Comparison of ENCODE assay signal across 9 cellular contexts in genomic region chr1:232620356-232620841, GRCh38. TPM values are rescaled to one million over a fixed set of nuclear protein-coding genes. Genes with fewer than 3 reads are reported as not detected.
DNase-seq lines count a peak whose midpoint lies in the region; ATAC-seq, FAIRE-seq and TF ChIP-seq lines count a peak whose summit lies in the region.
"Had no signal": no experiment of that assay in that cellular context is flagged by ENCODE, and none has a peak within 500 bp of the region (broad histone marks: within the 10 kb centered on the region; RNA-seq: fewer than 3 reads in every experiment).

No MANE protein-coding gene starts in this region.

- no peaks in the 10 kb centered on the region for H4K20me1 ChIP-seq in endothelial cell of umbilical vein (replicated peaks; ENCODE audit: control insufficient read depth, extremely low read depth, insufficient read depth, low read length)

- peak; percentile 95 for FAIRE-seq in endothelial cell of umbilical vein (lab: Jason Lieb, UNC)

- H3K4me1 ChIP-seq in endothelial cell of umbilical vein (ENCODE audit: control insufficient read depth, extremely low read depth, insufficient read depth, low read length) (peaks cover 5% of the 10 kb centered on the region), mucosa of rectum (ENCODE audit: control insufficient read depth in 2 of 2, insufficient read depth in 2 of 2, low read length in 2 of 2) (peaks cover 9 to 52% of the 10 kb centered on the region in 2 donors)

- peak overlapping the region; percentile 54 for H2AFZ ChIP-seq in endothelial cell of umbilical vein (ENCODE audit: low read depth, low read length)

- intact Hi-C loops in endothelial cell of umbilical vein (cut with micrococcal nuclease), result loop anchor here (2.0 to 10.0 kb wide), 4 partner anchors 30 to 466 kb away; no protein-coding TSS in a partner anchor

- CTCF ChIA-PET in endothelial cell of umbilical vein (lab: Charles Lee), result interaction anchor here (1.0 to 1.3 kb wide), 3 partner anchors 192 to 864 kb away, joined by 3 to 6 read pairs (median 5); no protein-coding TSS in a partner anchor

- dilution Hi-C loops in endothelial cell of umbilical vein (cut with MboI; ENCODE audit: extremely low pct_ligation_motif_present, low sequenced_read_pairs), result no loop called here

- H3K4me3 Mint-ChIP-seq in stimulated activated effector memory CD8-positive, alpha-beta T cell treated with anti-CD3 and anti-CD28 coated beads, Interleukin-12 subunit alpha, Interleukin-12 subunit beta, amount 100 ng/mL, for 72 hours, result no peak overlapping the region

- H3K27me3 ChIP-seq in endothelial cell of umbilical vein (ENCODE audit: control insufficient read depth in 2 of 2, insufficient read depth in 2 of 2, low read length in 2 of 2), result no peaks in the 10 kb centered on the region
- H3K27me3 ChIP-seq in mucosa of rectum (ENCODE audit: control insufficient read depth in 2 of 2, insufficient read depth in 2 of 2, low read length in 2 of 2), result no peaks in the 10 kb centered on the region

- ATAC-seq in GM21825 (IDR thresholded peaks at IDR 0.05; ENCODE audit: unreplicated experiment) (no peak), HG03139 (IDR thresholded peaks at IDR 0.05; ENCODE audit: unreplicated experiment) (no peak)
- no peak for ATAC-seq in stimulated activated effector memory CD8-positive, alpha-beta T cell treated with anti-CD3 and anti-CD28 coated beads, Interleukin-12 subunit alpha, Interleukin-12 subunit beta, amount 100 ng/mL, for 72 hours

- TF ChIP-seq CTCF in endothelial cell of umbilical vein (IDR thresholded peaks at IDR 0.05; ENCODE audit: extremely low read depth in 1 of 2, insufficient read depth in 1 of 2, low read depth in 1 of 2, low read length in 2 of 2), result no peak

- no peaks in the 10 kb centered on the region for H3K36me3 Mint-ChIP-seq in stimulated activated effector memory CD8-positive, alpha-beta T cell treated with anti-CD3 and anti-CD28 coated beads, Interleukin-12 subunit alpha, Interleukin-12 subunit beta, amount 100 ng/mL, for 72 hours

- peaks cover 13% of the 10 kb centered on the region for H3K79me2 ChIP-seq in endothelial cell of umbilical vein (ENCODE audit: control insufficient read depth, insufficient read depth, low read length)

- no peak overlapping the region for H3K27ac Mint-ChIP-seq in stimulated activated effector memory CD8-positive, alpha-beta T cell treated with anti-CD3 and anti-CD28 coated beads, Interleukin-12 subunit alpha, Interleukin-12 subunit beta, amount 100 ng/mL, for 72 hours

- TF ChIP-seq EP300 in Ishikawa (IDR thresholded peaks at IDR 0.05; ENCODE audit: borderline replicate concordance), result no peak

- H3K9me1 ChIP-seq in endothelial cell of umbilical vein (replicated peaks; ENCODE audit: control insufficient read depth, extremely low read depth, insufficient read depth, low read length), result no peaks in the 10 kb centered on the region

- TF ChIP-seq RAD21 in Ishikawa (IDR thresholded peaks at IDR 0.05; ENCODE audit: low read depth), result no peak

- POLR2A ChIA-PET in endothelial cell of umbilical vein (lab: Charles Lee), result no interaction called here

- DNase-seq in NOMO-1 treated with dmso at 0.1 percent for 144 hours (lab: John Stamatoyannopoulos, UW; ENCODE audit: unreplicated experiment) (peak; percentile 56), endothelial cell of umbilical vein (ENCODE audit: low read depth, low spot score) (peak; percentile 88), activated gamma-delta T cell (lab: John Stamatoyannopoulos, UW) (no peak)
- no peak for DNase-seq in stimulated activated effector memory CD8-positive, alpha-beta T cell treated with anti-CD3 and anti-CD28 coated beads, Interleukin-12 subunit alpha, Interleukin-12 subunit beta, amount 100 ng/mL, for 72 hours (ENCODE audit: low spot score in 2 of 2)

- no peaks in the 10 kb centered on the region for H3K36me3 ChIP-seq in endothelial cell of umbilical vein (ENCODE audit: control insufficient read depth in 2 of 2, extremely low read depth in 1 of 2, insufficient read depth in 2 of 2, low read length in 2 of 2)
- peaks cover 2 to 3% of the 10 kb centered on the region in 2 donors for H3K36me3 ChIP-seq in mucosa of rectum (ENCODE audit: control insufficient read depth in 2 of 2, insufficient read depth in 2 of 2, low read length in 2 of 2)

- H3K9ac ChIP-seq in endothelial cell of umbilical vein (replicated peaks; ENCODE audit: extremely low read depth, insufficient read depth, low read length), result no peak overlapping the region
- H3K9ac ChIP-seq in mucosa of rectum (ENCODE audit: low read depth in 1 of 2, low read length in 2 of 2), result peak overlapping the region in 1 of 2 donors; percentile 6

- no TSS peak for BruUV-seq in endothelial cell of umbilical vein (replicated peaks; lab: Mats Ljungman, UMichigan)

- H3K9me3 Mint-ChIP-seq in stimulated activated effector memory CD8-positive, alpha-beta T cell treated with anti-CD3 and anti-CD28 coated beads, Interleukin-12 subunit alpha, Interleukin-12 subunit beta, amount 100 ng/mL, for 72 hours, result no peaks in the 10 kb centered on the region

- H3K9me3 ChIP-seq in endothelial cell of umbilical vein (replicated peaks; ENCODE audit: control insufficient read depth, insufficient read depth, low read length), result no peaks in the 10 kb centered on the region
- no peaks in the 10 kb centered on the region for H3K9me3 ChIP-seq in mucosa of rectum (ENCODE audit: control insufficient read depth in 2 of 2, low read length in 2 of 2)

- peaks cover 17% of the 10 kb centered on the region for H3K4me1 Mint-ChIP-seq in stimulated activated effector memory CD8-positive, alpha-beta T cell treated with anti-CD3 and anti-CD28 coated beads, Interleukin-12 subunit alpha, Interleukin-12 subunit beta, amount 100 ng/mL, for 72 hours

- no peak for TF ChIP-seq POLR2A in endothelial cell of umbilical vein (IDR thresholded peaks at IDR 0.05; ENCODE audit: low read depth, low read length)

- H3K4me2 ChIP-seq in endothelial cell of umbilical vein (ENCODE audit: insufficient read depth, low read length), result peak overlapping the region; percentile 38

- H3K4me3 ChIP-seq in endothelial cell of umbilical vein (replicated peaks in 1 of 3; ENCODE audit: insufficient read depth in 1 of 3, low read depth in 1 of 3, low read length in 3 of 3) (no peak overlapping the region), mucosa of rectum (ENCODE audit: low read length in 2 of 2) (peak overlapping the region; percentile 9 to 19)

- H3K27ac ChIP-seq in endothelial cell of umbilical vein (ENCODE audit: insufficient read depth, low read depth, low read length), result no peak overlapping the region
- H3K27ac ChIP-seq in mucosa of rectum (ENCODE audit: low read depth in 2 of 2, low read length in 2 of 2), result peak overlapping the region; percentile 38 to 61
- H3K27ac ChIP-seq: epithelial cell of prostate had no signal

TF ChIP-seq in Ishikawa, 13 proteins besides CTCF, POLR2A, EP300 and RAD21 (continues in another document):
- TF ChIP-seq TCF12 (IDR thresholded peaks at IDR 0.05; ENCODE audit: low read depth), result peak; percentile 52; the same call in 1 of the 2 replicates
- TF ChIP-seq CREB1 (IDR thresholded peaks at IDR 0.05; ENCODE audit: low read depth), result no peak; the same call in 1 of the 2 replicates
- no peak for TF ChIP-seq ZBTB7A (IDR thresholded peaks at IDR 0.05; ENCODE audit: low read depth)
- TF ChIP-seq TEAD4 (IDR thresholded peaks at IDR 0.05), result peak; percentile 44; the same call in 1 of the 2 replicates

TF ChIP-seq in endothelial cell of umbilical vein, 7 proteins besides CTCF, POLR2A, EP300 and RAD21:
- TF ChIP-seq EZH2 (IDR thresholded peaks at IDR 0.05; ENCODE audit: borderline replicate concordance, low read depth, low read length, severe bottlenecking), result no peak
- TF ChIP-seq, protein P1, sequence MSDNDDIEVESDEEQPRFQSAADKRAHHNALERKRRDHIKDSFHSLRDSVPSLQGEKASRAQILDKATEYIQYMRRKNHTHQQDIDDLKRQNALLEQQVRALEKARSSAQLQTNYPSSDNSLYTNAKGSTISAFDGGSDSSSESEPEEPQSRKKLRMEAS (IDR thresholded peaks at IDR 0.05; ENCODE audit: insufficient read depth, insufficient read length), result no peak
- TF ChIP-seq FOS (IDR thresholded peaks at IDR 0.05; ENCODE audit: borderline replicate concordance, insufficient read depth, low read length), result no peak
- no peak for TF ChIP-seq JUN (IDR thresholded peaks at IDR 0.05; ENCODE audit: borderline replicate concordance, insufficient read depth, insufficient read length, low read depth)
- no peak for TF ChIP-seq MYC (IDR thresholded peaks at IDR 0.05; ENCODE audit: low read depth, low read length)
- no peak for TF ChIP-seq POLR2AphosphoS5 (IDR thresholded peaks at IDR 0.05; ENCODE audit: insufficient read depth, low read depth, low read length)
- TF ChIP-seq GATA2 (IDR thresholded peaks at IDR 0.05; ENCODE audit: insufficient read depth, insufficient read length, low read depth, low read length), result no peak

RNA-seq across cellular contexts. Expression of gene SIPA1L2, which starts 9.5 kb away (rescaled TPM):
- total RNA-seq in endothelial cell of umbilical vein, result 12.8 and 14.2 TPM in 2 replicates
- 3.6 TPM in 2 replicates for polyA plus RNA-seq in endothelial cell of umbilical vein
- 3.5 and 3.7 TPM in 2 replicates for polyA plus RNA-seq in endothelial cell of umbilical vein (2011; cell fraction: cytosol; rRNA removed)
- 10.2 and 11.9 TPM in 2 replicates for polyA plus RNA-seq in endothelial cell of umbilical vein (2011; cell fraction: nucleus; rRNA removed)
- 6.8 and 9.4 TPM in 2 replicates for polyA plus RNA-seq in endothelial cell of umbilical vein (2012)
- 9.0 and 15.3 TPM in 2 replicates for polyA minus RNA-seq in endothelial cell of umbilical vein
- 0.72 TPM for polyA minus RNA-seq in endothelial cell of umbilical vein (2011; cell fraction: cytosol; rRNA and poly(A)+ RNA removed)
- 15.0 and 18.6 TPM in 2 replicates for polyA minus RNA-seq in endothelial cell of umbilical vein (2011; cell fraction: nucleus; rRNA and poly(A)+ RNA removed)

Comparison
In these comparisons a context has a peak if more than half of its experiments do, and no peak if none do; other contexts are left out.
1. DNase-seq: peak in NOMO-1 treated with dmso at 0.1 percent for 144 hours (single experiment) and endothelial cell of umbilical vein (single experiment); none in stimulated activated effector memory CD8-positive, alpha-beta T cell treated with anti-CD3 and anti-CD28 coated beads, Interleukin-12 subunit alpha, Interleukin-12 subunit beta, amount 100 ng/mL, for 72 hours (0 of 2) and activated gamma-delta T cell (single experiment).
2. H3K4me3 ChIP-seq: peak in mucosa of rectum (2 of 2); none in endothelial cell of umbilical vein (0 of 3).